ENCODE assay signal across 9 cellular contexts in the genomic region with DNA sequence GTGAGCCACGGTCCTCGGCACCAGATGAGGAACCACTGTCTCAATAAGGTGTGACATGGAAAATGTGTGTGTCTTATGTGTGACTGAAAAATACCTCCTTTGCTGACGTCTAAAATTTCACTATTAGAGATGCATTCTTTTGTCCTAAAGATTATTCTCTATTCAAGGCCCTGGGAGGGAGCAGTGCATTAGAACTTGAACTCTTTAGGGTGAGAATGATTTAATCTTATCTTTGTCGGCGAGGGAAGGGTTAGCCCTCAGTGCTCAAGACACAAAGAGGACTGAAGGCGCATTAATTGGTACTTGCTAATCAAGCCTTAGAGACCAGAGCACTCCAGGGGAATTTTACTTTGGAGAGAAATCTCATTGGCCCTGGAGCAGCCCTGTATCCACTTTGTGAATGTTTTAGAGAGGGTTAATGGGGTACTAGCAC. TPM values are rescaled to one million over a fixed set of nuclear protein-coding genes. Genes with fewer than 3 reads are reported as not detected.
DNase-seq lines count a peak whose midpoint lies in the region; ATAC-seq, FAIRE-seq and TF ChIP-seq lines count a peak whose summit lies in the region.
"Had no signal": no experiment of that assay in that cellular context is flagged by ENCODE, and none has a peak within 500 bp of the region (broad histone marks: within the 10 kb centered on the region; RNA-seq: fewer than 3 reads in every experiment).

No MANE protein-coding gene starts in this region.

- H3K9me3 ChIP-seq in esophagus muscularis mucosa (no peaks in the 10 kb centered on the region), pancreas (no peaks in the 10 kb centered on the region)

- H3K27me3 ChIP-seq in esophagus muscularis mucosa (no peaks in the 10 kb centered on the region), pancreas (no peaks in the 10 kb centered on the region)

- CTCF ChIA-PET in RWPE1 (lab: Yijun Ruan, JAX): no interaction called here

- TF ChIP-seq POLR2A in esophagus muscularis mucosa (IDR thresholded peaks at IDR 0.05; ENCODE audit: low read depth): no peak

- H3K4me3 ChIP-seq in esophagus muscularis mucosa (peak overlapping the region; percentile 66 to 69 (median 69)), pancreas (peak overlapping the region in 3 of 4 donors; percentile 35 to 59 (median 43))

- no peak for FAIRE-seq in pancreas (lab: Jason Lieb, UNC)
- FAIRE-seq: H54 had no signal

- TF ChIP-seq EP300 in esophagus muscularis mucosa (IDR thresholded peaks at IDR 0.05): no peak

- no peak for ATAC-seq in pancreas
- ATAC-seq in GM18907 (IDR thresholded peaks at IDR 0.05; ENCODE audit: unreplicated experiment): no peak

- H3K4me1 ChIP-seq in esophagus muscularis mucosa: peaks cover 21 to 57% (median 51%) of the 10 kb centered on the region in 4 donors
- H3K4me1 ChIP-seq in pancreas: peaks cover 4 to 11% (median 7%) of the 10 kb centered on the region in 3 donors

- H3K27ac ChIP-seq in RWPE1 (peak overlapping the region; percentile 66), esophagus muscularis mucosa (replicated peaks in 1 of 4) (peak overlapping the region; percentile 74 to 85 (median 82)), pancreas (no peak overlapping the region)

- WGBS in esophagus muscularis mucosa: 14% methylated on average over 6 of the region's 6 CpGs
- WGBS in pancreas, 2 donors: 13 to 15% methylated on average over 6 of the region's 6 CpGs

- no peaks in the 10 kb centered on the region for H3K36me3 ChIP-seq in esophagus muscularis mucosa
- H3K36me3 ChIP-seq in pancreas: no peaks in the 10 kb centered on the region

- POLR2A ChIA-PET in RWPE1 (lab: Yijun Ruan, JAX; ENCODE audit: low non-redundant PET): no interaction called here

- intact Hi-C loops in esophagus muscularis mucosa (cut with DNase I) (loop anchor here (2.0 to 10.0 kb wide), 3 partner anchors 76 to 514 kb away; no protein-coding TSS in a partner anchor), pancreas (cut with DNase I) (loop anchor here in 1 of 3 donors (5.0 to 10.0 kb wide), 2 partner anchors 264 to 997 kb away; no protein-coding TSS in a partner anchor)

- peak; percentile 3 for DNase-seq in ELR (ENCODE audit: low read depth)
- DNase-seq in RWPE1 (ENCODE audit: low spot score): no peak
- no peak for DNase-seq in esophagus muscularis mucosa (ENCODE audit: extremely low spot score)
- DNase-seq in pancreas: no peak
- no peak for DNase-seq in AG20443 (ENCODE audit: low spot score)
- DNase-seq in NCI-H446 treated with DMSO at 0.1 percent for 48 hours (lab: John Stamatoyannopoulos, UW): no peak
- DNase-seq in foreskin melanocyte: no peak

- TF ChIP-seq CTCF in RWPE1 (conservative IDR thresholded peaks at IDR 0.05; ENCODE audit: low read depth) (no peak), esophagus muscularis mucosa (IDR thresholded peaks at IDR 0.05) (no peak), pancreas (IDR thresholded peaks at IDR 0.05) (no peak)

RNA-seq across cellular contexts. Expression of a gene that starts 29.8 kb away (rescaled TPM):
- not detected for total RNA-seq in esophagus muscularis mucosa
- total RNA-seq in pancreas: not detected
- not detected for polyA plus RNA-seq in pancreas

Comparison
In these comparisons a context has a peak if more than half of its experiments do, and no peak if none do; other contexts are left out.
1. H3K27ac ChIP-seq: peak in RWPE1 (single experiment) and esophagus muscularis mucosa (4 of 4); none in pancreas (0 of 4).